33 cellular contexts compared by ENCODE assay signal in the genomic region with DNA sequence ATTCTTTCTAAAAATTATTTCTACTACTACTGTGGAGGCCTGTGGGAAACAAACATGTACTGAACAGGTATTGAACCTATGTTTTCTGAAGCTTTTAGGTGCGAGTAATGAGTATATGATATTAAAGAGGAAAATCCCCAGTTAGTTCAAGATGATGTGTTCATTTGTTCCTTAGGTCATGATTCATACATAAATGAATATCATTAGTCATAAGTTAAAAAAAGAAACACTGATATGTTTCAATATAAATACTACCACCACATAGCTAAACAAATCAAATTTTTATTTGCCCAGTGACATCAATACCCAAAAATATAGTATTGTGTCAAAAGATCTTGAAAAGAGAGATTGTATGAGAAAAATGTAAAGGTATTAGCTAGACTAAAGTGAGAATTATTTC.
DNase-seq lines count a peak whose midpoint lies in the region; ATAC-seq and TF ChIP-seq lines count a peak whose summit lies in the region.
"Had no signal": no experiment of that assay in that cellular context is flagged by ENCODE, and none has a peak within 500 bp of the region (broad histone marks: within the 10 kb centered on the region; RNA-seq: fewer than 3 reads in every experiment).

No MANE protein-coding gene starts in this region.

- H4K20me1 ChIP-seq in SK-N-SH (ENCODE audit: insufficient read depth) (no peaks in the 10 kb centered on the region), GM23338 (replicated peaks; ENCODE audit: insufficient read depth) (no peaks in the 10 kb centered on the region)

- no peak overlapping the region for H3K27ac ChIP-seq in SK-N-SH (ENCODE audit: low read depth in 2 of 2, low read length in 1 of 2)
- no peak overlapping the region for H3K27ac ChIP-seq in transverse colon
- H3K27ac ChIP-seq in GM23338 (ENCODE audit: low read depth), result no peak overlapping the region
- H3K27ac ChIP-seq in psoas muscle, result no peak overlapping the region
- H3K27ac ChIP-seq: ovary, SJCRH30, skin epidermis, suprapubic skin, upper lobe of right lung had no signal

- H3K79me2 ChIP-seq in SK-N-SH (ENCODE audit: insufficient read depth) (no peaks in the 10 kb centered on the region), GM23338 (replicated peaks; ENCODE audit: insufficient read depth) (no peaks in the 10 kb centered on the region)

- H3F3A ChIP-seq in SK-N-SH (replicated peaks; ENCODE audit: insufficient read depth) (no peaks in the 10 kb centered on the region), GM23338 (replicated peaks; ENCODE audit: low read depth) (no peaks in the 10 kb centered on the region)

- no peak for TF ChIP-seq RAD21 in SK-N-SH (IDR thresholded peaks at IDR 0.05; ENCODE audit: low read length)

- peaks cover 3% of the 10 kb centered on the region for H3K27me3 Mint-ChIP-seq in GM23338 (ENCODE audit: insufficient read depth, low read depth, poor library complexity)
- H3K27me3 Mint-ChIP-seq: activated naive CD8-positive, alpha-beta T cell treated with anti-CD3 and anti-CD28 coated beads for 36 hours; activated T-cell treated with anti-CD3 and anti-CD28 coated beads, Interleukin-2, amount 50 U/mL, for 24 hours; CD4-positive, alpha-beta T cell; stimulated activated naive B cell treated with anti-CD40 and anti-IgM and Interleukin-4, amounts not matched to agents 10 μg/mL and 1 μg/mL and 100 μg/mL, for 72 hours; T-cell had no signal

- no peak overlapping the region for H3K27ac Mint-ChIP-seq in GM23338
- H3K27ac Mint-ChIP-seq: activated naive CD8-positive, alpha-beta T cell treated with anti-CD3 and anti-CD28 coated beads for 36 hours; activated T-cell treated with anti-CD3 and anti-CD28 coated beads, Interleukin-2, amount 50 U/mL, for 24 hours; CD4-positive, alpha-beta T cell; immature natural killer cell; nephron progenitor cell; stimulated activated naive B cell treated with anti-CD40 and anti-IgM and Interleukin-4, amounts not matched to agents 10 μg/mL and 1 μg/mL and 100 μg/mL, for 72 hours; T-cell; WTC11 had no signal

- no peaks in the 10 kb centered on the region for H3K4me1 ChIP-seq in SK-N-SH (ENCODE audit: control insufficient read depth in 1 of 2, insufficient read depth in 2 of 2, low read depth in 1 of 2, low read length in 1 of 2)
- H3K4me1 ChIP-seq in adipocyte (ENCODE audit: control insufficient read depth, insufficient read depth, low read length), result peaks cover 29% of the 10 kb centered on the region
- H3K4me1 ChIP-seq in transverse colon, result no peaks in the 10 kb centered on the region
- no peaks in the 10 kb centered on the region for H3K4me1 ChIP-seq in GM23338 (ENCODE audit: insufficient read depth)
- no peaks in the 10 kb centered on the region for H3K4me1 ChIP-seq in psoas muscle
- H3K4me1 ChIP-seq: SJCRH30, suprapubic skin, upper lobe of right lung had no signal

- POLR2A ChIA-PET in SK-N-SH (lab: Yijun Ruan, JAX), result no interaction called here

- H3K9me2 ChIP-seq in SK-N-SH (no peaks in the 10 kb centered on the region), GM23338 (ENCODE audit: insufficient read depth) (no peaks in the 10 kb centered on the region)

- H3K9me3 ChIP-seq in SK-N-SH (no peaks in the 10 kb centered on the region), adipocyte (ENCODE audit: control insufficient read depth, low read length) (no peaks in the 10 kb centered on the region), transverse colon (no peaks in the 10 kb centered on the region), psoas muscle (no peaks in the 10 kb centered on the region)
- H3K9me3 ChIP-seq: ovary, SJCRH30, suprapubic skin, upper lobe of right lung had no signal

- H3K4me3 Mint-ChIP-seq in GM23338, result no peak overlapping the region
- H3K4me3 Mint-ChIP-seq: activated naive CD8-positive, alpha-beta T cell treated with anti-CD3 and anti-CD28 coated beads for 36 hours; activated T-cell treated with anti-CD3 and anti-CD28 coated beads, Interleukin-2, amount 50 U/mL, for 24 hours; CD4-positive, alpha-beta T cell; immature natural killer cell; nephron progenitor cell; stimulated activated naive B cell treated with anti-CD40 and anti-IgM and Interleukin-4, amounts not matched to agents 10 μg/mL and 1 μg/mL and 100 μg/mL, for 72 hours; T-cell; WTC11 had no signal

- WGBS in SK-N-SH (ENCODE audit: low lambda C conversion rate), result 82% methylated on average over 1 of the region's 1 CpG
- 58 to 80% methylated on average over 1 of the region's 1 CpG for WGBS in transverse colon (ENCODE audit: low coverage in 1 of 2), 2 donors
- 76 to 90% (median 84%) methylated on average over 1 of the region's 1 CpG for WGBS in psoas muscle, 3 donors

- no peak for TF ChIP-seq EP300 in SK-N-SH (IDR thresholded peaks at IDR 0.05; ENCODE audit: borderline replicate concordance in 1 of 2, low read depth in 1 of 2, low read length in 1 of 2)
- no peak for TF ChIP-seq EP300 in transverse colon (IDR thresholded peaks at IDR 0.05; ENCODE audit: low read depth)

- DNase-seq in SK-N-SH (no peak), adipocyte (ENCODE audit: low read depth) (peak; percentile 28), fibroblast of pulmonary artery (ENCODE audit: low read depth) (peak; percentile 6), transverse colon (no peak), GM23338 (ENCODE audit: low spot score) (no peak), psoas muscle (no peak)
- DNase-seq: 8988T; activated CD4-positive, alpha-beta T cell treated with anti-CD3 and anti-CD28 coated beads, Interleukin-2, amount 50 U/mL, for 1 hour; activated effector memory CD4-positive, alpha-beta T cell treated with anti-CD3 and anti-CD28 coated beads, Interleukin-2, amount 50 U/mL, for 16 hours; activated naive CD8-positive, alpha-beta T cell treated with anti-CD3 and anti-CD28 coated beads for 36 hours; activated T-cell treated with anti-CD3 and anti-CD28 coated beads, Interleukin-2, amount 50 U/mL, for 24 hours; AML-193; CD4-positive, alpha-beta T cell; central memory CD4-positive, alpha-beta T cell; immature natural killer cell; NCI-H1092 treated with DMSO at 0.1 percent for 48 hours; NCI-H187; NCI-H446 treated with DMSO at 0.1 percent for 48 hours; NCI-H82; nephron progenitor cell; ovary; SJCRH30; stimulated activated naive B cell treated with anti-CD40 and anti-IgM and Interleukin-4, amounts not matched to agents 10 μg/mL and 1 μg/mL and 100 μg/mL, for 72 hours; T-cell; upper lobe of right lung had no signal

- no peak for TF ChIP-seq CTCF in SK-N-SH (IDR thresholded peaks at IDR 0.05)
- no peak for TF ChIP-seq CTCF in fibroblast of pulmonary artery (IDR thresholded peaks at IDR 0.05; ENCODE audit: low read length, missing control alignments)
- TF ChIP-seq CTCF in transverse colon (IDR thresholded peaks at IDR 0.05), result no peak
- TF ChIP-seq CTCF in GM23338 (conservative IDR thresholded peaks at IDR 0.05; ENCODE audit: low read depth in 2 of 2), result no peak
- no peak for TF ChIP-seq CTCF in psoas muscle (IDR thresholded peaks at IDR 0.05)

- no peak overlapping the region for H3K9ac ChIP-seq in SK-N-SH
- no peak overlapping the region for H3K9ac ChIP-seq in adipocyte (ENCODE audit: low read length)

- ATAC-seq in SK-N-SH treated with all-trans-retinoic acid at 6 μM for 48 hours (no peak), GM23338 (no peak), HG02759 (IDR thresholded peaks at IDR 0.05; ENCODE audit: unreplicated experiment) (no peak), psoas muscle (no peak)
- ATAC-seq: esophagus mucosa; GM12878; HCT116; stimulated activated naive B cell treated with anti-CD40 and anti-IgM and Interleukin-4, amounts not matched to agents 10 μg/mL and 1 μg/mL and 100 μg/mL, for 72 hours; T-cell; upper lobe of right lung; WTC11 had no signal

- peaks cover 16% of the 10 kb centered on the region for H3K9me3 Mint-ChIP-seq in GM23338
- H3K9me3 Mint-ChIP-seq: activated T-cell treated with anti-CD3 and anti-CD28 coated beads, Interleukin-2, amount 50 U/mL, for 24 hours; nephron progenitor cell had no signal

- H2AFZ ChIP-seq in SK-N-SH (ENCODE audit: low read depth), result no peak overlapping the region
- H2AFZ ChIP-seq in GM23338, result no peak overlapping the region

- peaks cover 3% of the 10 kb centered on the region; the same call in 2 of the 3 replicates for H3K36me3 Mint-ChIP-seq in GM23338 (ENCODE audit: low read depth)
- H3K36me3 Mint-ChIP-seq: activated naive CD8-positive, alpha-beta T cell treated with anti-CD3 and anti-CD28 coated beads for 36 hours; stimulated activated naive B cell treated with anti-CD40 and anti-IgM and Interleukin-4, amounts not matched to agents 10 μg/mL and 1 μg/mL and 100 μg/mL, for 72 hours; T-cell; WTC11 had no signal

- H3K27me3 ChIP-seq in SK-N-SH (ENCODE audit: insufficient read depth) (no peaks in the 10 kb centered on the region), adipocyte (replicated peaks; ENCODE audit: control insufficient read depth, insufficient read depth, low read length) (no peaks in the 10 kb centered on the region), transverse colon (no peaks in the 10 kb centered on the region), GM23338 (ENCODE audit: insufficient read depth) (no peaks in the 10 kb centered on the region), psoas muscle (ENCODE audit: insufficient read depth in 3 of 3, low read length in 2 of 3) (no peaks in the 10 kb centered on the region)
- H3K27me3 ChIP-seq: ovary, SJCRH30, suprapubic skin, upper lobe of right lung had no signal

- in situ Hi-C loops in transverse colon (cut with MboI; ENCODE audit: low pct_ligation_motif_present in 1 of 4, low pct_unique_long_range_greater_than_20kb in 1 of 4, low sequenced_read_pairs in 3 of 4), result no loop called here

- no peak for TF ChIP-seq POLR2A in transverse colon (IDR thresholded peaks at IDR 0.05)

- CTCF ChIA-PET in SK-N-SH (lab: Yijun Ruan, JAX), result interaction anchor here (0.9 kb wide), 1 partner anchor 20 kb away, joined by 3 read pairs; no protein-coding TSS in a partner anchor

- no peaks in the 10 kb centered on the region for H3K4me1 Mint-ChIP-seq in GM23338
- H3K4me1 Mint-ChIP-seq: activated naive CD8-positive, alpha-beta T cell treated with anti-CD3 and anti-CD28 coated beads for 36 hours; immature natural killer cell; nephron progenitor cell; stimulated activated naive B cell treated with anti-CD40 and anti-IgM and Interleukin-4, amounts not matched to agents 10 μg/mL and 1 μg/mL and 100 μg/mL, for 72 hours; WTC11 had no signal

- H3K4me3 ChIP-seq in SK-N-SH (ENCODE audit: low read depth in 2 of 2, low read length in 1 of 2), result no peak overlapping the region
- H3K4me3 ChIP-seq in adipocyte (ENCODE audit: low read length), result no peak overlapping the region
- H3K4me3 ChIP-seq in fibroblast of pulmonary artery (replicated peaks; ENCODE audit: low read depth, low read length), result no peak overlapping the region
- no peak overlapping the region for H3K4me3 ChIP-seq in transverse colon
- H3K4me3 ChIP-seq in GM23338, result no peak overlapping the region
- no peak overlapping the region for H3K4me3 ChIP-seq in psoas muscle
- H3K4me3 ChIP-seq: GM12878, ovary, SJCRH30, skin epidermis, suprapubic skin, upper lobe of right lung had no signal

- H3K4me2 ChIP-seq in SK-N-SH (no peak overlapping the region), GM23338 (no peak overlapping the region)

- intact Hi-C loops in transverse colon (cut with DNase I; ENCODE audit: low total_unique reads) (no loop called here), psoas muscle (cut with DNase I) (no loop called here)

- H3K36me3 ChIP-seq in SK-N-SH (replicated peaks in 1 of 2; ENCODE audit: control insufficient read depth in 1 of 2, insufficient read depth in 2 of 2, low read length in 1 of 2), result no peaks in the 10 kb centered on the region
- H3K36me3 ChIP-seq in adipocyte (ENCODE audit: control insufficient read depth, insufficient read depth, low read length, severe bottlenecking), result no peaks in the 10 kb centered on the region
- H3K36me3 ChIP-seq in transverse colon, result no peaks in the 10 kb centered on the region
- H3K36me3 ChIP-seq in GM23338 (ENCODE audit: insufficient read depth), result no peaks in the 10 kb centered on the region
- H3K36me3 ChIP-seq in psoas muscle (ENCODE audit: insufficient read depth in 1 of 2, low read depth in 1 of 2), result no peaks in the 10 kb centered on the region
- H3K36me3 ChIP-seq: ovary, suprapubic skin, upper lobe of right lung had no signal

Comparison
In these comparisons a context has a peak if more than half of its experiments do, and no peak if none do; other contexts are left out.
1. DNase-seq: peak in adipocyte (single experiment) and fibroblast of pulmonary artery (single experiment); none in SK-N-SH (single experiment), transverse colon (single experiment), GM23338 (single experiment) and psoas muscle (0 of 2).